In genomic region chr1:232472485-232473041, GRCh38 we compare ENCODE assay signal across 16 cellular contexts.
DNase-seq lines count a peak whose midpoint lies in the region; ATAC-seq and TF ChIP-seq lines count a peak whose summit lies in the region.
"Had no signal": no experiment of that assay in that cellular context is flagged by ENCODE, and none has a peak within 500 bp of the region (broad histone marks: within the 10 kb centered on the region; RNA-seq: fewer than 3 reads in every experiment).

No MANE protein-coding gene starts in this region.

- intact Hi-C loops in prostate gland (cut with DNase I): loop anchor here (10.0 kb wide), 1 partner anchor 152 kb away; no protein-coding TSS in a partner anchor
- intact Hi-C loops in heart right ventricle (cut with DNase I): loop anchor here in 2 of 10 donors (10.0 kb wide), 1 partner anchor 152 kb away; no protein-coding TSS in a partner anchor

- TF ChIP-seq POLR2A in prostate gland (IDR thresholded peaks at IDR 0.05): no peak

- H3K36me3 ChIP-seq in mesodermal cell (ENCODE audit: control insufficient read depth, insufficient read depth, low read length) (peaks cover 57% of the 10 kb centered on the region), prostate gland (no peaks in the 10 kb centered on the region), heart right ventricle (peaks cover 0 to 52% (median 12%) of the 10 kb centered on the region in 9 donors)
- H3K36me3 ChIP-seq: BE2C had no signal

- H3K27ac Mint-ChIP-seq in activated naive CD8-positive, alpha-beta T cell treated with anti-CD3 and anti-CD28 coated beads, Interleukin-2, amount 50 U/mL, for 24 hours: no peak overlapping the region
- H3K27ac Mint-ChIP-seq: activated naive CD4-positive, alpha-beta T cell treated with anti-CD3 and anti-CD28 coated beads for 36 hours had no signal

- peak overlapping the region; percentile 36 for H3K27ac ChIP-seq in mesodermal cell (ENCODE audit: low read depth, low read length, severe bottlenecking)
- no peak overlapping the region for H3K27ac ChIP-seq in prostate gland
- H3K27ac ChIP-seq in heart right ventricle: peak overlapping the region in 1 of 10 donors; percentile 14

- H3K4me1 Mint-ChIP-seq in activated naive CD8-positive, alpha-beta T cell treated with anti-CD3 and anti-CD28 coated beads, Interleukin-2, amount 50 U/mL, for 24 hours: peaks cover 8% of the 10 kb centered on the region

- H3K9me3 Mint-ChIP-seq in activated naive CD8-positive, alpha-beta T cell treated with anti-CD3 and anti-CD28 coated beads, Interleukin-2, amount 50 U/mL, for 24 hours: no peaks in the 10 kb centered on the region
- H3K9me3 Mint-ChIP-seq: activated naive CD4-positive, alpha-beta T cell treated with anti-CD3 and anti-CD28 coated beads for 36 hours had no signal

- H3K36me3 Mint-ChIP-seq in activated naive CD8-positive, alpha-beta T cell treated with anti-CD3 and anti-CD28 coated beads, Interleukin-2, amount 50 U/mL, for 24 hours (ENCODE audit: low read depth): peaks cover 4% of the 10 kb centered on the region

- no peak for ATAC-seq in heart right ventricle
- no peak for ATAC-seq in activated naive CD8-positive, alpha-beta T cell treated with anti-CD3 and anti-CD28 coated beads, Interleukin-2, amount 50 U/mL, for 24 hours

- TF ChIP-seq CTCF in prostate gland (IDR thresholded peaks at IDR 0.05) (no peak), heart right ventricle (IDR thresholded peaks at IDR 0.05) (no peak)

- H3K9me3 ChIP-seq in mesodermal cell (ENCODE audit: control insufficient read depth, low read length) (no peaks in the 10 kb centered on the region), prostate gland (no peaks in the 10 kb centered on the region), heart right ventricle (no peaks in the 10 kb centered on the region)
- H3K9me3 ChIP-seq: BE2C, heart left ventricle had no signal

- H3K4me3 Mint-ChIP-seq in activated naive CD8-positive, alpha-beta T cell treated with anti-CD3 and anti-CD28 coated beads, Interleukin-2, amount 50 U/mL, for 24 hours: no peak overlapping the region
- H3K4me3 Mint-ChIP-seq: activated naive CD4-positive, alpha-beta T cell treated with anti-CD3 and anti-CD28 coated beads for 36 hours had no signal

- H3K4me1 ChIP-seq in mesodermal cell (ENCODE audit: control insufficient read depth, insufficient read depth, low read length, poor library complexity, severe bottlenecking): peaks cover 42% of the 10 kb centered on the region
- no peaks in the 10 kb centered on the region for H3K4me1 ChIP-seq in prostate gland (replicated peaks)
- H3K4me1 ChIP-seq in heart right ventricle: peaks cover 0 to 61% (median 24%) of the 10 kb centered on the region in 9 donors
- H3K4me1 ChIP-seq: BE2C had no signal

- H3K4me3 ChIP-seq in mesodermal cell (ENCODE audit: extremely low read depth, insufficient read depth, low read length, poor library complexity, severe bottlenecking) (no peak overlapping the region), prostate gland (no peak overlapping the region), heart right ventricle (no peak overlapping the region)
- H3K4me3 ChIP-seq: heart left ventricle, lung had no signal

- no peaks in the 10 kb centered on the region for H3K27me3 ChIP-seq in prostate gland (replicated peaks; ENCODE audit: insufficient read depth)
- no peaks in the 10 kb centered on the region for H3K27me3 ChIP-seq in heart right ventricle
- H3K27me3 ChIP-seq: BE2C, heart left ventricle had no signal

- peak; percentile 56 for DNase-seq in COLO829 (ENCODE audit: low spot score)
- DNase-seq in LHCN-M2 (ENCODE audit: low read depth): peak; percentile 44
- peak; percentile 65 for DNase-seq in dedifferentiated amniotic fluid mesenchymal stem cell (ENCODE audit: extremely low spot score)
- no peak for DNase-seq in prostate gland (ENCODE audit: low spot score)
- DNase-seq in heart right ventricle: no peak
- DNase-seq in activated naive CD8-positive, alpha-beta T cell treated with anti-CD3 and anti-CD28 coated beads, Interleukin-2, amount 50 U/mL, for 24 hours: no peak
- no peak for DNase-seq in SW 1271 (lab: John Stamatoyannopoulos, UW)
- DNase-seq: activated CD8-positive, alpha-beta memory T cell treated with anti-CD3 and anti-CD28 coated beads for 24 hours; activated naive CD4-positive, alpha-beta T cell treated with anti-CD3 and anti-CD28 coated beads for 36 hours; BE2C; NCI-H446 treated with DMSO at 0.1 percent for 48 hours; posterior cingulate gyrus; stimulated activated CD4-positive, alpha-beta T cell treated with anti-CD3 and anti-CD28 coated beads, Interleukin-4, amount 100 ng/mL, for 24 hours had no signal

- 61% methylated on average over 3 of the region's 3 CpGs; no CpG with 5 or more reads in 1 of the 2 experiments for WGBS in mesodermal cell (ENCODE audit: insufficient coverage in 2 of 2), 2 experiments
- 13% methylated on average over 3 of the region's 3 CpGs for WGBS in prostate gland
- WGBS in heart right ventricle, 2 donors: 77 to 83% methylated on average over 3 of the region's 3 CpGs

- peaks cover 2% of the 10 kb centered on the region for H3K27me3 Mint-ChIP-seq in activated naive CD8-positive, alpha-beta T cell treated with anti-CD3 and anti-CD28 coated beads, Interleukin-2, amount 50 U/mL, for 24 hours

Comparison
In these comparisons a context has a peak if more than half of its experiments do, and no peak if none do; other contexts are left out.
1. DNase-seq: peak in COLO829 (single experiment), LHCN-M2 (single experiment) and dedifferentiated amniotic fluid mesenchymal stem cell (single experiment); none in prostate gland (single experiment), heart right ventricle (0 of 2), activated naive CD8-positive, alpha-beta T cell treated with anti-CD3 and anti-CD28 coated beads, Interleukin-2, amount 50 U/mL, for 24 hours (single experiment) and SW 1271 (0 of 2).